ENCODE assay signal across 8 cellular contexts in genomic region chr17:35170968-35171771, GRCh38. TPM values are rescaled to one million over a fixed set of nuclear protein-coding genes. Genes with fewer than 3 reads are reported as not detected.
DNase-seq lines count a peak whose midpoint lies in the region; ATAC-seq and TF ChIP-seq lines count a peak whose summit lies in the region.

No MANE protein-coding gene starts in this region.

- H3K9me3 Mint-ChIP-seq in activated CD4-positive, alpha-beta T cell treated with anti-CD3 and anti-CD28 coated beads, Interleukin-2, amount 10 ng/mL, durations not matched to agents 7 days and 5 days, result no peaks in the 10 kb centered on the region

- peak; percentile 37 for ATAC-seq in upper lobe of right lung
- no peak for ATAC-seq in HG03039 (IDR thresholded peaks at IDR 0.05; ENCODE audit: unreplicated experiment)
- ATAC-seq in GM19328 (IDR thresholded peaks at IDR 0.05; ENCODE audit: unreplicated experiment), result no peak

- H3K27ac Mint-ChIP-seq in activated CD4-positive, alpha-beta T cell treated with anti-CD3 and anti-CD28 coated beads, Interleukin-2, amount 10 ng/mL, durations not matched to agents 7 days and 5 days, result peak overlapping the region; percentile 84

- H3K27ac ChIP-seq in upper lobe of right lung, result no peak overlapping the region

- peaks cover 7% of the 10 kb centered on the region for H3K36me3 Mint-ChIP-seq in activated CD4-positive, alpha-beta T cell treated with anti-CD3 and anti-CD28 coated beads, Interleukin-2, amount 10 ng/mL, durations not matched to agents 7 days and 5 days (ENCODE audit: low read depth)

- H3K4me3 ChIP-seq in fibroblast of mammary gland (ENCODE audit: control insufficient read depth, low read depth, low read length) (no peak overlapping the region), upper lobe of right lung (no peak overlapping the region)

- peaks cover 8% of the 10 kb centered on the region for H3K4me1 ChIP-seq in upper lobe of right lung

- H3K36me3 ChIP-seq in upper lobe of right lung, result no peaks in the 10 kb centered on the region

- H3K4me1 Mint-ChIP-seq in activated CD4-positive, alpha-beta T cell treated with anti-CD3 and anti-CD28 coated beads, Interleukin-2, amount 10 ng/mL, durations not matched to agents 7 days and 5 days, result peaks cover 46% of the 10 kb centered on the region

- peak; percentile 12 for DNase-seq in stimulated activated CD4-positive, alpha-beta T cell treated with anti-CD3 and anti-CD28 coated beads, Interleukin-4, amount 100 ng/mL, for 1 hour
- DNase-seq in stimulated activated CD4-positive, alpha-beta T cell treated with anti-CD3 and anti-CD28 coated beads, Interleukin-4, amount 100 ng/mL, for 24 hours, result no peak
- peak; percentile 49 for DNase-seq in activated CD4-positive, alpha-beta T cell treated with anti-CD3 and anti-CD28 coated beads, Interleukin-2, amount 10 ng/mL, durations not matched to agents 7 days and 5 days
- DNase-seq in fibroblast of mammary gland (ENCODE audit: low read depth), result peak; percentile 47
- DNase-seq in upper lobe of right lung, result no peak
- DNase-seq in iPS-NIHi11 (ENCODE audit: low spot score), result no peak

- H3K4me3 Mint-ChIP-seq in activated CD4-positive, alpha-beta T cell treated with anti-CD3 and anti-CD28 coated beads, Interleukin-2, amount 10 ng/mL, durations not matched to agents 7 days and 5 days, result peak overlapping the region; percentile 39

- no peaks in the 10 kb centered on the region for H3K27me3 ChIP-seq in upper lobe of right lung

- no peaks in the 10 kb centered on the region for H3K27me3 Mint-ChIP-seq in activated CD4-positive, alpha-beta T cell treated with anti-CD3 and anti-CD28 coated beads, Interleukin-2, amount 10 ng/mL, durations not matched to agents 7 days and 5 days

- CTCF ChIA-PET in activated CD4-positive, alpha-beta T cell treated with anti-CD3 and anti-CD28 coated beads, Interleukin-2, amount 10 ng/mL, durations not matched to agents 7 days and 5 days (lab: Charles Lee), result interaction anchor here (0.6 to 2.3 kb wide), 6 partner anchors 10 to 589 kb away, joined by 3 to 15 read pairs (median 4); partner anchors contain the start of gene SLFN5

- no peaks in the 10 kb centered on the region for H3K9me3 ChIP-seq in upper lobe of right lung

- POLR2A ChIA-PET in activated CD4-positive, alpha-beta T cell treated with anti-CD3 and anti-CD28 coated beads, Interleukin-2, amount 10 ng/mL, durations not matched to agents 7 days and 5 days (lab: Charles Lee), result no interaction called here

- intact Hi-C loops in upper lobe of right lung (cut with DNase I), result loop anchor here (5.0 to 10.0 kb wide), 2 partner anchors 364 to 576 kb away; partner anchors contain the start of gene SLFN12L

- TF ChIP-seq CTCF in fibroblast of mammary gland (conservative IDR thresholded peaks at IDR 0.05; ENCODE audit: control insufficient read depth, insufficient read depth, low read depth, low read length), result peak; percentile 32
- peak; percentile 43 for TF ChIP-seq CTCF in upper lobe of right lung (IDR thresholded peaks at IDR 0.05)

RNA-seq across cellular contexts. Expression of gene SLC35G3, which starts 23.0 kb away (rescaled TPM):
- total RNA-seq in activated CD4-positive, alpha-beta T cell treated with anti-CD3 and anti-CD28 coated beads, Interleukin-2, amount 10 ng/mL, durations not matched to agents 7 days and 5 days, result not detected
- not detected for total RNA-seq in upper lobe of right lung

RNA-seq across cellular contexts. Expression of gene UNC45B, which starts 23.6 kb away (rescaled TPM):
- under 1 TPM; 0.10 TPM for total RNA-seq in activated CD4-positive, alpha-beta T cell treated with anti-CD3 and anti-CD28 coated beads, Interleukin-2, amount 10 ng/mL, durations not matched to agents 7 days and 5 days
- 0.14 TPM for total RNA-seq in upper lobe of right lung

RNA-seq across cellular contexts. Expression of gene NLE1, which starts 29.1 kb away (rescaled TPM):
- total RNA-seq in activated CD4-positive, alpha-beta T cell treated with anti-CD3 and anti-CD28 coated beads, Interleukin-2, amount 10 ng/mL, durations not matched to agents 7 days and 5 days, result 10 to 100 TPM; 15.7 to 19.7 TPM
- 10.1 TPM for total RNA-seq in upper lobe of right lung

RNA-seq across cellular contexts. Expression of gene FNDC8, which starts 49.8 kb away (rescaled TPM):
- not detected for total RNA-seq in activated CD4-positive, alpha-beta T cell treated with anti-CD3 and anti-CD28 coated beads, Interleukin-2, amount 10 ng/mL, durations not matched to agents 7 days and 5 days
- total RNA-seq in upper lobe of right lung, result not detected

RNA-seq across cellular contexts. Expression of gene RAD51D, which starts 51.5 kb away (rescaled TPM):
- 10 to 100 TPM; 26.7 to 41.6 TPM for total RNA-seq in activated CD4-positive, alpha-beta T cell treated with anti-CD3 and anti-CD28 coated beads, Interleukin-2, amount 10 ng/mL, durations not matched to agents 7 days and 5 days
- 19.1 TPM for total RNA-seq in upper lobe of right lung

Comparison
In these comparisons a context has a peak if more than half of its experiments do, and no peak if none do; other contexts are left out.
1. DNase-seq: peak in stimulated activated CD4-positive, alpha-beta T cell treated with anti-CD3 and anti-CD28 coated beads, Interleukin-4, amount 100 ng/mL, for 1 hour (single experiment), activated CD4-positive, alpha-beta T cell treated with anti-CD3 and anti-CD28 coated beads, Interleukin-2, amount 10 ng/mL, durations not matched to agents 7 days and 5 days (single experiment) and fibroblast of mammary gland (single experiment); none in stimulated activated CD4-positive, alpha-beta T cell treated with anti-CD3 and anti-CD28 coated beads, Interleukin-4, amount 100 ng/mL, for 24 hours (single experiment), upper lobe of right lung (single experiment) and iPS-NIHi11 (single experiment).